ENCODE assay signal across 13 cellular contexts in genomic region chr9:134069536-134070399, GRCh38. TPM values are rescaled to one million over a fixed set of nuclear protein-coding genes. Genes with fewer than 3 reads are reported as not detected.
DNase-seq lines count a peak whose midpoint lies in the region; ATAC-seq and TF ChIP-seq lines count a peak whose summit lies in the region.
"Had no signal": no experiment of that assay in that cellular context is flagged by ENCODE, and none has a peak within 500 bp of the region (broad histone marks: within the 10 kb centered on the region; RNA-seq: fewer than 3 reads in every experiment).

No MANE protein-coding gene starts in this region.

- H4K20me1 ChIP-seq in HCT116 (ENCODE audit: insufficient read depth), result no peaks in the 10 kb centered on the region

- intact Hi-C loops in HCT116 (cut with micrococcal nuclease), result no loop called here

- peaks cover 12% of the 10 kb centered on the region for H3K36me3 Mint-ChIP-seq in activated T-cell treated with anti-CD3 and anti-CD28 coated beads, Interleukin-2, amount 50 U/mL, for 24 hours (ENCODE audit: low read depth)
- H3K36me3 Mint-ChIP-seq in chondrocyte (ENCODE audit: low read depth) (no peaks in the 10 kb centered on the region), progenitor cell of endocrine pancreas (ENCODE audit: insufficient read depth) (no peaks in the 10 kb centered on the region)

- H3K4me2 ChIP-seq in HCT116 (ENCODE audit: low read length), result peak overlapping the region; percentile 79

- no peak overlapping the region for H3K27ac ChIP-seq in HCT116 (ENCODE audit: low read depth, low read length)

- H3K4me3 Mint-ChIP-seq in activated T-cell treated with anti-CD3 and anti-CD28 coated beads, Interleukin-2, amount 50 U/mL, for 24 hours, result peak overlapping the region; percentile 79
- peak overlapping the region; percentile 76 for H3K4me3 Mint-ChIP-seq in chondrocyte (ENCODE audit: unreplicated experiment)
- H3K4me3 Mint-ChIP-seq in progenitor cell of endocrine pancreas (ENCODE audit: low read depth), result peak overlapping the region; percentile 76

- no peaks in the 10 kb centered on the region for H3K9me2 ChIP-seq in HCT116 (ENCODE audit: insufficient read depth)

- no peaks in the 10 kb centered on the region for H3K36me3 ChIP-seq in HCT116 (ENCODE audit: control insufficient read depth in 1 of 2, insufficient read depth in 2 of 2, low read length in 2 of 2)
- H3K36me3 ChIP-seq: uterus had no signal

- no peaks in the 10 kb centered on the region for H3K9me3 Mint-ChIP-seq in activated T-cell treated with anti-CD3 and anti-CD28 coated beads, Interleukin-2, amount 50 U/mL, for 24 hours
- H3K9me3 Mint-ChIP-seq in chondrocyte (ENCODE audit: low read depth) (no peaks in the 10 kb centered on the region), progenitor cell of endocrine pancreas (ENCODE audit: low read depth) (peaks cover 9% of the 10 kb centered on the region)

- H3K4me3 ChIP-seq in HCT116 (replicated peaks in 1 of 2; ENCODE audit: low read depth in 1 of 2, low read length in 2 of 2), result no peak overlapping the region
- H3K4me3 ChIP-seq: mucosa of descending colon had no signal

- TF ChIP-seq POLR2A in HCT116 (IDR thresholded peaks at IDR 0.05; ENCODE audit: borderline replicate concordance, extremely low read depth, insufficient read depth, insufficient read length), result no peak

- H3K27me3 ChIP-seq in HCT116 (ENCODE audit: insufficient read depth, low read length), result peaks cover 11% of the 10 kb centered on the region
- H3K27me3 ChIP-seq: uterus had no signal

- peaks cover 21% of the 10 kb centered on the region for H3K27me3 Mint-ChIP-seq in activated T-cell treated with anti-CD3 and anti-CD28 coated beads, Interleukin-2, amount 50 U/mL, for 24 hours
- peaks cover 24% of the 10 kb centered on the region for H3K27me3 Mint-ChIP-seq in chondrocyte (ENCODE audit: low read depth)
- peaks cover 31% of the 10 kb centered on the region for H3K27me3 Mint-ChIP-seq in progenitor cell of endocrine pancreas

- TF ChIP-seq CTCF in HCT116 (IDR thresholded peaks at IDR 0.05 in 2 of 3, conservative IDR thresholded peaks at IDR 0.05 in 1 of 3; ENCODE audit: borderline replicate concordance in 1 of 3, insufficient read depth in 1 of 3, low read depth in 2 of 3, low read length in 2 of 3) (no peak), chondrocyte (IDR thresholded peaks at IDR 0.05) (no peak), progenitor cell of endocrine pancreas (IDR thresholded peaks at IDR 0.05; ENCODE audit: unreplicated experiment) (no peak)

- H3K4me1 Mint-ChIP-seq in activated T-cell treated with anti-CD3 and anti-CD28 coated beads, Interleukin-2, amount 50 U/mL, for 24 hours (ENCODE audit: low read depth), result peaks cover 23% of the 10 kb centered on the region
- H3K4me1 Mint-ChIP-seq in chondrocyte (ENCODE audit: low read depth) (peaks cover 21% of the 10 kb centered on the region), progenitor cell of endocrine pancreas (ENCODE audit: low read depth) (peaks cover 12% of the 10 kb centered on the region)

- H3K9me3 ChIP-seq in HCT116 (ENCODE audit: control insufficient read depth in 1 of 2, insufficient read depth in 1 of 2, low read depth in 1 of 2, low read length in 2 of 2), result no peaks in the 10 kb centered on the region
- H3K9me3 ChIP-seq: mucosa of descending colon, uterus had no signal

- peak; percentile 26 for DNase-seq in activated T-cell treated with anti-CD3 and anti-CD28 coated beads, Interleukin-2, amount 50 U/mL, for 24 hours
- DNase-seq in activated T-cell treated with anti-CD3 and anti-CD28 coated beads for 4 hours (no peak), HCT116 (ENCODE audit: low read depth, low spot score) (no peak), chondrocyte (ENCODE audit: low spot score) (no peak), progenitor cell of endocrine pancreas (ENCODE audit: low spot score, unreplicated experiment) (no peak), mucosa of gallbladder (ENCODE audit: low spot score) (no peak)
- DNase-seq in activated CD4-positive, CD25-positive, alpha-beta regulatory T cell (lab: John Stamatoyannopoulos, UW), result no peak
- DNase-seq: Kasumi-1 had no signal

- RAD21 ChIA-PET in HCT116 (lab: Charles Lee; ENCODE audit: low non-redundant PET in 1 of 2, low total read pairs in 2 of 2, uncharacterized antibody in 2 of 2, unreplicated experiment in 2 of 2), result no interaction called here

- POLR2A ChIA-PET in HCT116 (lab: Charles Lee), result no interaction called here

- no peak for TF ChIP-seq RAD21 in HCT116 (IDR thresholded peaks at IDR 0.05; ENCODE audit: low read depth)

- peaks cover 23% of the 10 kb centered on the region for H3K79me2 ChIP-seq in HCT116 (ENCODE audit: insufficient read depth, low read length)

- ATAC-seq in HCT116 (no peak), HG03095 (IDR thresholded peaks at IDR 0.05; ENCODE audit: unreplicated experiment) (no peak)
- ATAC-seq: esophagus mucosa, mucosa of descending colon, Panc1 had no signal

- CTCF ChIA-PET in HCT116 (lab: Charles Lee), result no interaction called here

- H3K27ac Mint-ChIP-seq in activated T-cell treated with anti-CD3 and anti-CD28 coated beads, Interleukin-2, amount 50 U/mL, for 24 hours, result no peak overlapping the region
- no peak overlapping the region for H3K27ac Mint-ChIP-seq in chondrocyte (ENCODE audit: unreplicated experiment)
- peak overlapping the region; percentile 88 for H3K27ac Mint-ChIP-seq in progenitor cell of endocrine pancreas

- H3K9ac ChIP-seq in HCT116 (ENCODE audit: low read length), result no peak overlapping the region

- BruUV-seq in HCT116 (replicated peaks; lab: Mats Ljungman, UMichigan), result no TSS peak

- no peak overlapping the region for H2AFZ ChIP-seq in HCT116 (ENCODE audit: low read depth, low read length, poor library complexity, severe bottlenecking)

- peaks cover 10 to 22% of the 10 kb centered on the region in 2 experiments; a peak in 3 of 4 replicates for H3K4me1 ChIP-seq in HCT116 (ENCODE audit: control insufficient read depth in 1 of 2, insufficient read depth in 2 of 2, low read length in 2 of 2)

TF ChIP-seq in HCT116, 20 proteins besides CTCF, POLR2A, EP300 and RAD21:
- no peak for TF ChIP-seq SP1 (IDR thresholded peaks at IDR 0.05; ENCODE audit: low read depth)

RNA-seq across cellular contexts. Expression of gene BRD3, which starts 1.9 kb away (rescaled TPM):
- 40.7 TPM for total RNA-seq in HCT116 (2021; ENCODE audit: unreplicated experiment)
- polyA plus RNA-seq in HCT116 (2012), result 18.9 and 20.0 TPM in 2 replicates
- 48.7 to 59.0 TPM (median 49.0 TPM) in 3 replicates for total RNA-seq in chondrocyte
- 96.0 and 98.1 TPM in 2 replicates for total RNA-seq in progenitor cell of endocrine pancreas
- 70.4 TPM for total RNA-seq in mucosa of gallbladder

RNA-seq across cellular contexts. Expression of gene BRD3OS, which starts 44.5 kb away (rescaled TPM):
- total RNA-seq in HCT116 (2021; ENCODE audit: unreplicated experiment), result 17.0 TPM
- 9.3 and 9.4 TPM in 2 replicates for polyA plus RNA-seq in HCT116 (2012)
- total RNA-seq in chondrocyte, result 13.7 to 27.6 TPM (median 15.7 TPM) in 3 replicates
- total RNA-seq in progenitor cell of endocrine pancreas, result 21.8 and 28.0 TPM in 2 replicates
- 31.0 TPM for total RNA-seq in mucosa of gallbladder
